Comparison of ENCODE assay signal across 1 cellular context in genomic region chr4:106287353-106287969, GRCh38.
TF ChIP-seq lines count a peak whose summit lies in the region.

No MANE protein-coding gene starts in this region.

TF ChIP-seq in endothelial cell of umbilical vein, 7 proteins besides CTCF, POLR2A, EP300 and RAD21:
- TF ChIP-seq POLR2AphosphoS5 (IDR thresholded peaks at IDR 0.05; ENCODE audit: insufficient read depth, low read depth, low read length) = no peak
- peak; percentile 63 for TF ChIP-seq FOS (IDR thresholded peaks at IDR 0.05; ENCODE audit: borderline replicate concordance, insufficient read depth, low read length)
- TF ChIP-seq JUN (IDR thresholded peaks at IDR 0.05; ENCODE audit: borderline replicate concordance, insufficient read depth, insufficient read length, low read depth) = peak; percentile 88
